ENCODE assay signal across 10 cellular contexts in the genomic region with DNA sequence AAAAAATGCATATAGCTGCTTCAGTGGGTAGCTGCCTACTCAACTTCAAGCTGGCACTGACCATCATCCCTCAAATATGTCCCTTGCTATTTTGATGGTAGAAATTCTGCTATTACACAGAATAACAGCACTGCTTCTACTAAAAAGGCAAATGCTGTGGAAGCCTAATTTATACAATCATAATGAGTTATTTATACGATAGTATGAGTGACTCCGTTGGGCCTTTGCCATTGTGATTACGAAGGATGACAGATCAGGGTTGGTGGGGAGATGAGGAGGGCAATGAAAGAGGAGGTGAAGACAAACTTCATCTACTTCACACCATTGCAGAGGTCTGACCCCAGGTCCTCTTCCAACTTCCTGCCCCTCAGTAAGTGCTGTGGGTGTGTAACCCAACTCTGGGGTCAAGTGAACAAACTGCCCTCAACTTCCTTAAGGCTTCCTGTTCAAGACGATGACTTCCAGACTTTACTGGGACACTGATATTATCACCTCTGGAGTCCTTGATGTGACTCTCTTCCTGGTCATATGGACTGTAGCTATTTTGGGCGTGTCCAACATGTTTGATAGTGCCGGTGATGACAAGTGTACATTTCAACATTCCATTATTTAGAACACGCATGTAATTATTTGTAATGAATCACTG.
DNase-seq lines count a peak whose midpoint lies in the region; ATAC-seq and TF ChIP-seq lines count a peak whose summit lies in the region.
"Had no signal": no experiment of that assay in that cellular context is flagged by ENCODE, and none has a peak within 500 bp of the region (broad histone marks: within the 10 kb centered on the region; RNA-seq: fewer than 3 reads in every experiment).

No MANE protein-coding gene starts in this region.

- H3K27ac ChIP-seq in heart right ventricle (peak overlapping the region in 7 of 10 donors; percentile 27 to 76 (median 55)), foreskin keratinocyte (peak overlapping the region; percentile 27), uterus (peak overlapping the region; percentile 36 to 45)
- H3K27ac ChIP-seq: Peyer's patch had no signal

- no peak for TF ChIP-seq POLR2A in uterus (IDR thresholded peaks at IDR 0.05)

- TF ChIP-seq CTCF in heart right ventricle (IDR thresholded peaks at IDR 0.05), result peak in 1 of 9 donors; percentile 0
- no peak for TF ChIP-seq CTCF in foreskin keratinocyte (conservative IDR thresholded peaks at IDR 0.05)
- no peak for TF ChIP-seq CTCF in uterus (IDR thresholded peaks at IDR 0.05)

- H3K4me1 ChIP-seq in heart right ventricle (peaks cover 2 to 60% (median 31%) of the 10 kb centered on the region in 9 donors), foreskin keratinocyte (peaks cover 7% of the 10 kb centered on the region), uterus (peaks cover 0 to 10% of the 10 kb centered on the region in 2 donors)

- H3K4me3 ChIP-seq in heart right ventricle (no peak overlapping the region), uterus (no peak overlapping the region)
- H3K4me3 ChIP-seq: Peyer's patch had no signal

- ATAC-seq in heart right ventricle (peak in 4 of 8 donors; percentile 4 to 19 (median 10)), left cardiac atrium (no peak), SK-N-SH treated with all-trans-retinoic acid at 6 μM for 48 hours (peak; percentile 20; the same call in 2 of the 3 replicates), foreskin keratinocyte (peak; percentile 4), sciatic nerve (no peak)

- H3K27me3 ChIP-seq in heart right ventricle (no peaks in the 10 kb centered on the region), foreskin keratinocyte (no peaks in the 10 kb centered on the region), uterus (no peaks in the 10 kb centered on the region)
- H3K27me3 ChIP-seq: Peyer's patch had no signal

- H3K36me3 ChIP-seq in heart right ventricle (no peaks in the 10 kb centered on the region), uterus (no peaks in the 10 kb centered on the region)
- H3K36me3 ChIP-seq: Peyer's patch had no signal

- 25 to 28% methylated on average over 7 of the region's 7 CpGs for WGBS in heart right ventricle, 2 donors

- intact Hi-C loops in heart right ventricle (cut with DNase I), result loop anchor here (5.0 to 10.0 kb wide), 16 partner anchors 40 to 1215 kb away; partner anchors contain the start of genes VCAN (in 6 of the 10), TMEM167A (in 1 of the 10) and XRCC4 (in 1 of the 10)
- intact Hi-C loops in left cardiac atrium (cut with DNase I), result loop anchor here (2.0 to 10.0 kb wide), 5 partner anchors 53 to 1211 kb away; no protein-coding TSS in a partner anchor
- intact Hi-C loops in uterus (cut with DNase I; ENCODE audit: low total_unique reads), result no loop called here
- intact Hi-C loops in posterior vena cava (cut with DNase I), result loop anchor here in 1 of 2 donors (10.0 kb wide), 2 partner anchors 1123 to 1213 kb away; partner anchors contain the start of gene VCAN
- intact Hi-C loops in sciatic nerve (cut with DNase I), result no loop called here

- H3K9me3 ChIP-seq in heart right ventricle (no peaks in the 10 kb centered on the region), uterus (no peaks in the 10 kb centered on the region)
- H3K9me3 ChIP-seq: Peyer's patch had no signal

- DNase-seq in heart right ventricle, result no peak
- DNase-seq in left cardiac atrium, result no peak
- DNase-seq in foreskin keratinocyte, result peak; percentile 48 to 67
- no peak for DNase-seq in uterus
- DNase-seq in COR-L47 (lab: John Stamatoyannopoulos, UW), result no peak
- DNase-seq in posterior vena cava (ENCODE audit: low spot score), result no peak
- no peak for DNase-seq in sciatic nerve (ENCODE audit: low spot score)
- DNase-seq: GF-D8, Peyer's patch had no signal

TF ChIP-seq in SK-N-SH treated with all-trans-retinoic acid at 6 μM for 48 hours, 23 proteins besides CTCF, POLR2A, EP300 and RAD21:
- TF ChIP-seq CSRNP3 (CRISPR knock-in tag; IDR thresholded peaks at IDR 0.05) (no peak), ESRRG (CRISPR knock-in tag; IDR thresholded peaks at IDR 0.05) (no peak), TOX (CRISPR knock-in tag; IDR thresholded peaks at IDR 0.05; ENCODE audit: borderline replicate concordance) (no peak), PPARA (CRISPR knock-in tag; IDR thresholded peaks at IDR 0.05; ENCODE audit: borderline replicate concordance) (no peak), CREB5 (CRISPR knock-in tag; IDR thresholded peaks at IDR 0.05; ENCODE audit: low read depth) (no peak), ZNF70 (CRISPR knock-in tag; IDR thresholded peaks at IDR 0.05) (no peak), TCF4 (CRISPR knock-in tag; IDR thresholded peaks at IDR 0.05; ENCODE audit: borderline replicate concordance) (no peak), ZNF8 (CRISPR knock-in tag; IDR thresholded peaks at IDR 0.05) (no peak)

Comparison
In these comparisons a context has a peak if more than half of its experiments do, and no peak if none do; other contexts are left out.
1. ATAC-seq: peak in SK-N-SH treated with all-trans-retinoic acid at 6 μM for 48 hours (single experiment) and foreskin keratinocyte (single experiment); none in left cardiac atrium (0 of 2) and sciatic nerve (single experiment).
2. DNase-seq: peak in foreskin keratinocyte (2 of 2); none in heart right ventricle (0 of 2), left cardiac atrium (single experiment), uterus (0 of 2), COR-L47 (single experiment), posterior vena cava (single experiment) and sciatic nerve (single experiment).
3. intact Hi-C loops: an anchor here in heart right ventricle (5.0 to 10.0 kb wide) and left cardiac atrium (2.0 to 10.0 kb wide); none called in uterus and sciatic nerve.
4. Peak in every context shown above with its lines, with median percentiles within 50 percentile points of each other: H3K27ac ChIP-seq.